In the genomic region with DNA sequence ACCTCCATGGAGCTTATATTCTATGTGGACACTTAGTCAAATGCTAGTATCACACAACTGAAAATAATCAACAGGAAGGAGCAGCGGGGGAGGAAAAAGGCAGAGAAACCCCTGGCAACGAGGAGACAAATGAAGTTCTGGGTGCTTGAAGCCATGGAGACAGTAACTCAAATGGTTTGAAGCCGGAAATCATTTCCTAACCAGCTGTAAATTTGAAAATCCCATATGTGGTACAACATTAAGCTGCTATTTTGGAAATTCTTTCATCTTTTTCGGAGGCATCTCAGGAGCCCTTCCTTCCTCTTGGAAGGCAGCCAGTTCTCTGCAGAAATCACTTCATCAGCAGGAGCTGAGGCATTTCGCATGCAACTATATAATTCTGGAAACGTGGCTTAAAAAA, we compare ENCODE assay signal across 18 cellular contexts.
A peak's percentile ranks its signal among the peaks of the same experiment; 100 is the strongest.
DNase-seq lines count a peak whose midpoint lies in the region; ATAC-seq, FAIRE-seq and TF ChIP-seq lines count a peak whose summit lies in the region.
"Had no signal": no experiment of that assay in that cellular context is flagged by ENCODE, and none has a peak within 500 bp of the region (broad histone marks: within the 10 kb centered on the region; RNA-seq: fewer than 3 reads in every experiment).

No MANE protein-coding gene starts in this region.

- H3K27ac Mint-ChIP-seq in astrocyte (ENCODE audit: unreplicated experiment) (no peak overlapping the region), nephron progenitor cell (no peak overlapping the region)
- H3K27ac Mint-ChIP-seq: activated naive CD4-positive, alpha-beta T cell treated with anti-CD3 and anti-CD28 coated beads for 36 hours had no signal

- TF ChIP-seq CTCF in right atrium auricular region (IDR thresholded peaks at IDR 0.05) (no peak), astrocyte (IDR thresholded peaks at IDR 0.05; ENCODE audit: insufficient read depth, low read depth, low read length) (no peak), fibroblast of villous mesenchyme (IDR thresholded peaks at IDR 0.05; ENCODE audit: insufficient read depth, low read depth, low read length) (no peak), BE2C (IDR thresholded peaks at IDR 0.05; ENCODE audit: low read depth, low read length) (no peak), nephron progenitor cell (IDR thresholded peaks at IDR 0.05) (no peak)

- H3K4me3 ChIP-seq in right atrium auricular region (no peak overlapping the region), astrocyte (ENCODE audit: insufficient read depth, low read depth, low read length) (no peak overlapping the region), fibroblast of villous mesenchyme (ENCODE audit: low read depth, low read length) (no peak overlapping the region), BE2C (ENCODE audit: low read depth, low read length) (no peak overlapping the region)
- H3K4me3 ChIP-seq: cardiac muscle cell, prostate gland had no signal

- H3K79me2 ChIP-seq in astrocyte (ENCODE audit: insufficient read depth, low read length) = no peaks in the 10 kb centered on the region

- H3K4me3 Mint-ChIP-seq in astrocyte (ENCODE audit: unreplicated experiment) = no peak overlapping the region
- H3K4me3 Mint-ChIP-seq in nephron progenitor cell = no peak overlapping the region
- H3K4me3 Mint-ChIP-seq: activated naive CD4-positive, alpha-beta T cell treated with anti-CD3 and anti-CD28 coated beads for 36 hours had no signal

- H3K27me3 Mint-ChIP-seq in astrocyte (ENCODE audit: low read depth, unreplicated experiment) (peaks cover 3% of the 10 kb centered on the region), nephron progenitor cell (ENCODE audit: low read depth, poor library complexity) (peaks cover 9% of the 10 kb centered on the region)

- H3K36me3 ChIP-seq in right atrium auricular region (no peaks in the 10 kb centered on the region), astrocyte (ENCODE audit: insufficient read depth, low read length) (no peaks in the 10 kb centered on the region), BE2C (no peaks in the 10 kb centered on the region)
- H3K36me3 ChIP-seq: cardiac muscle cell, prostate gland had no signal

- no peaks in the 10 kb centered on the region for H3K4me1 Mint-ChIP-seq in astrocyte (ENCODE audit: low read depth, unreplicated experiment)
- H3K4me1 Mint-ChIP-seq in nephron progenitor cell = peaks cover 19% of the 10 kb centered on the region

- no peaks in the 10 kb centered on the region for H3K36me3 Mint-ChIP-seq in astrocyte (ENCODE audit: low read depth, unreplicated experiment)
- H3K36me3 Mint-ChIP-seq in nephron progenitor cell (ENCODE audit: low read depth) = peaks cover 4% of the 10 kb centered on the region

- ATAC-seq in Right ventricle myocardium superior (ENCODE audit: poor library complexity) (peak; percentile 36), HG02870 (IDR thresholded peaks at IDR 0.05; ENCODE audit: unreplicated experiment) (no peak)

- no peaks in the 10 kb centered on the region for H4K20me1 ChIP-seq in astrocyte (ENCODE audit: insufficient read depth, low read length)

- H3K4me1 ChIP-seq in right atrium auricular region (peaks cover 0 to 12% of the 10 kb centered on the region in 2 donors), astrocyte (ENCODE audit: insufficient read depth, low read length) (no peaks in the 10 kb centered on the region), BE2C (no peaks in the 10 kb centered on the region)
- H3K4me1 ChIP-seq: prostate gland had no signal

- no peak overlapping the region for H2AFZ ChIP-seq in astrocyte (ENCODE audit: low read depth, low read length)

- no peak overlapping the region for H3K9ac ChIP-seq in astrocyte (ENCODE audit: low read length)

- H3K9me3 Mint-ChIP-seq in astrocyte (ENCODE audit: unreplicated experiment) = peaks cover 2% of the 10 kb centered on the region
- H3K9me3 Mint-ChIP-seq in nephron progenitor cell = peaks cover 18% of the 10 kb centered on the region
- H3K9me3 Mint-ChIP-seq: activated naive CD4-positive, alpha-beta T cell treated with anti-CD3 and anti-CD28 coated beads for 36 hours had no signal

- no peaks in the 10 kb centered on the region for H3K27me3 ChIP-seq in right atrium auricular region
- no peaks in the 10 kb centered on the region for H3K27me3 ChIP-seq in astrocyte (ENCODE audit: insufficient read depth, low read length)
- H3K27me3 ChIP-seq in BE2C = no peaks in the 10 kb centered on the region
- H3K27me3 ChIP-seq: cardiac muscle cell had no signal

- intact Hi-C loops in Right ventricle myocardium superior (cut with DNase I) = no loop called here

- H3K4me2 ChIP-seq in astrocyte (ENCODE audit: low read length) = no peak overlapping the region

- H3K9me3 ChIP-seq in right atrium auricular region = no peaks in the 10 kb centered on the region
- no peaks in the 10 kb centered on the region for H3K9me3 ChIP-seq in astrocyte (ENCODE audit: insufficient read depth, low read depth, low read length)
- no peaks in the 10 kb centered on the region for H3K9me3 ChIP-seq in BE2C
- H3K9me3 ChIP-seq: prostate gland had no signal

- no peak for FAIRE-seq in astrocyte (lab: Jason Lieb, UNC)
- FAIRE-seq: A204.1, endometrium, kidney had no signal

- H3K27ac ChIP-seq in right atrium auricular region = no peak overlapping the region
- no peak overlapping the region for H3K27ac ChIP-seq in astrocyte (ENCODE audit: low read depth, low read length)
- H3K27ac ChIP-seq: cardiac muscle cell, prostate gland had no signal

- no peak for DNase-seq in Right ventricle myocardium superior
- DNase-seq in right atrium auricular region (ENCODE audit: low spot score) = no peak
- DNase-seq in astrocyte (ENCODE audit: low read depth) = peak; percentile 27
- peak; percentile 80 for DNase-seq in fibroblast of villous mesenchyme (ENCODE audit: low read depth)
- no peak for DNase-seq in BE2C
- DNase-seq in nephron progenitor cell = no peak
- DNase-seq in SIG-M5 (lab: John Stamatoyannopoulos, UW) = no peak
- DNase-seq: activated CD4-positive, CD25-positive, alpha-beta regulatory T cell treated with anti-CD3 and anti-CD28 coated beads, Interleukin-2, amount 50 U/mL, for 72 hours; activated naive CD4-positive, alpha-beta T cell treated with anti-CD3 and anti-CD28 coated beads for 36 hours; Karpas-422; kidney; NCI-H1694 treated with DMSO at 0.1 percent for 48 hours; T-helper 2 cell had no signal

Comparison
In these comparisons a context has a peak if more than half of its experiments do, and no peak if none do; other contexts are left out.
1. DNase-seq: peak in astrocyte (single experiment) and fibroblast of villous mesenchyme (single experiment); none in Right ventricle myocardium superior (single experiment), right atrium auricular region (single experiment), BE2C (single experiment), nephron progenitor cell (single experiment) and SIG-M5 (single experiment).